Comparison of ENCODE assay signal across 1 cellular context in genomic region chr2:220033546-220033945, GRCh38.
TF ChIP-seq lines count a peak whose summit lies in the region.

No MANE protein-coding gene starts in this region.

TF ChIP-seq in SK-N-SH, 30 proteins besides CTCF, POLR2A, EP300 and RAD21 (continued from another document):
- no peak for TF ChIP-seq USF2 (IDR thresholded peaks at IDR 0.05; ENCODE audit: borderline replicate concordance, low read depth, low read length)
- TF ChIP-seq PBX3 (IDR thresholded peaks at IDR 0.05) = no peak
